In the genomic region with DNA sequence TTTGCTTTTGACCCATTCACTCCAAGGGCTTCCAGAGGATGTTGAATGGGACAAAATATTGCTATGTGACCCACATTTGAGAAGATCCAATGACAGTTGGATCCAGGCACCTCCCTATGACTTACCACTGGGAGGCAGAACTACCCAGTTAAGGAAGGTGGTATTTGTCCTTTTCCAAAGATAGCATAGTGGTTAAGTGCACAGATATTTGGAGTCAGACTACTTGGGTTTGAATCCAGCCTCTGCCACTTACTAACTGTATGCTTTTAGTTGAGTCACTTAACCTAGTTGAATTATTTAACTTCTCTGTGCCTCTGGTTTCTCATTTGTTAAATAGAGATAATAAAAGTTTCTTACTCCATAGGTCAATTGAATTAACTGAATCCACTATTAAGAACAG, we compare ENCODE assay signal across 13 cellular contexts.
DNase-seq lines count a peak whose midpoint lies in the region; ATAC-seq, FAIRE-seq and TF ChIP-seq lines count a peak whose summit lies in the region.
"Had no signal": no experiment of that assay in that cellular context is flagged by ENCODE, and none has a peak within 500 bp of the region (broad histone marks: within the 10 kb centered on the region; RNA-seq: fewer than 3 reads in every experiment).

No MANE protein-coding gene starts in this region.

- ATAC-seq in A549, result peak; percentile 56 to 66; a peak in 5 of 6 replicates
- peak; percentile 57 for ATAC-seq in HCT116
- ATAC-seq in GM21515 (IDR thresholded peaks at IDR 0.05; ENCODE audit: unreplicated experiment), result no peak

- BruUV-seq in HCT116 (replicated peaks; lab: Mats Ljungman, UMichigan), result no TSS peak

- TF ChIP-seq CTCF in A549 (IDR thresholded peaks at IDR 0.05) (no peak), HCT116 (IDR thresholded peaks at IDR 0.05 in 2 of 3, conservative IDR thresholded peaks at IDR 0.05 in 1 of 3; ENCODE audit: borderline replicate concordance in 1 of 3, insufficient read depth in 1 of 3, low read depth in 2 of 3, low read length in 2 of 3) (no peak), fibroblast of the aortic adventitia (IDR thresholded peaks at IDR 0.05; ENCODE audit: insufficient read depth, low read length) (no peak)

- no peak for FAIRE-seq in A549 (lab: Jason Lieb, UNC)

- TF ChIP-seq RAD21 in A549 (conservative IDR thresholded peaks at IDR 0.05 in 1 of 2, IDR thresholded peaks at IDR 0.05 in 1 of 2) (no peak), HCT116 (IDR thresholded peaks at IDR 0.05; ENCODE audit: low read depth) (no peak)

- intact Hi-C loops in HCT116 (cut with micrococcal nuclease), result no loop called here

- H3K27ac ChIP-seq in A549 (no peak overlapping the region), HCT116 (ENCODE audit: low read depth, low read length) (no peak overlapping the region)

- H3K9me3 ChIP-seq in A549 (no peaks in the 10 kb centered on the region; the same call in 2 of the 3 replicates), HCT116 (ENCODE audit: control insufficient read depth in 1 of 2, insufficient read depth in 1 of 2, low read depth in 1 of 2, low read length in 2 of 2) (no peaks in the 10 kb centered on the region)
- H3K9me3 ChIP-seq: BE2C had no signal

- H3K4me1 ChIP-seq in A549, result no peaks in the 10 kb centered on the region
- H3K4me1 ChIP-seq in HCT116 (ENCODE audit: control insufficient read depth in 1 of 2, insufficient read depth in 2 of 2, low read length in 2 of 2), result no peaks in the 10 kb centered on the region
- H3K4me1 ChIP-seq: BE2C had no signal

- H3K4me3 ChIP-seq in A549 (no peak overlapping the region), HCT116 (replicated peaks in 1 of 2; ENCODE audit: low read depth in 1 of 2, low read length in 2 of 2) (no peak overlapping the region), fibroblast of the aortic adventitia (ENCODE audit: low read depth, low read length) (no peak overlapping the region)

- no peaks in the 10 kb centered on the region for H4K20me1 ChIP-seq in HCT116 (ENCODE audit: insufficient read depth)

- DNase-seq in A549 (ENCODE audit: low read depth in 1 of 2, low spot score in 1 of 2) (peak in 1 of 2 experiments; percentile 46), HCT116 (ENCODE audit: low read depth, low spot score) (peak; percentile 32), SW 1271 (lab: John Stamatoyannopoulos, UW) (peak; percentile 28 to 48), fibroblast of the aortic adventitia (ENCODE audit: low read depth) (peak; percentile 39), occipital lobe (lab: John Stamatoyannopoulos, UW) (no peak), NCI-H526 treated with DMSO at 0.1 percent for 48 hours (lab: John Stamatoyannopoulos, UW) (no peak)
- no peak for DNase-seq in central memory CD4-positive, alpha-beta T cell
- DNase-seq: activated CD8-positive, alpha-beta memory T cell treated with anti-CD3 and anti-CD28 coated beads, Interleukin-2, amount 50 U/mL, for 48 hours; amniotic stem cell; BE2C; substantia nigra; T-helper 9 cell had no signal

- H3K4me2 ChIP-seq in A549, result peak overlapping the region; percentile 27; the same call in 1 of the 3 replicates
- H3K4me2 ChIP-seq in HCT116 (ENCODE audit: low read length), result no peak overlapping the region

- peaks cover 61% of the 10 kb centered on the region for H3K27me3 ChIP-seq in HCT116 (ENCODE audit: insufficient read depth, low read length)
- H3K27me3 ChIP-seq: BE2C had no signal

- H3K9me2 ChIP-seq in HCT116 (ENCODE audit: insufficient read depth), result no peaks in the 10 kb centered on the region

- no peaks in the 10 kb centered on the region for H3K79me2 ChIP-seq in HCT116 (ENCODE audit: insufficient read depth, low read length)

- CTCF ChIA-PET in A549 (lab: Yijun Ruan, JAX), result no interaction called here
- CTCF ChIA-PET in HCT116 (lab: Charles Lee), result no interaction called here

- TF ChIP-seq POLR2A in A549 (IDR thresholded peaks at IDR 0.05; ENCODE audit: low read length) (no peak), HCT116 (IDR thresholded peaks at IDR 0.05; ENCODE audit: borderline replicate concordance, extremely low read depth, insufficient read depth, insufficient read length) (no peak)

- H3K36me3 ChIP-seq in HCT116 (ENCODE audit: control insufficient read depth in 1 of 2, insufficient read depth in 2 of 2, low read length in 2 of 2), result no peaks in the 10 kb centered on the region
- H3K36me3 ChIP-seq: BE2C had no signal

- POLR2A ChIA-PET in A549 (lab: Yijun Ruan, JAX), result no interaction called here
- POLR2A ChIA-PET in HCT116 (lab: Charles Lee), result no interaction called here

- H3K9ac ChIP-seq in HCT116 (ENCODE audit: low read length), result no peak overlapping the region

- RAD21 ChIA-PET in HCT116 (lab: Charles Lee; ENCODE audit: low non-redundant PET in 1 of 2, low total read pairs in 2 of 2, uncharacterized antibody in 2 of 2, unreplicated experiment in 2 of 2), result no interaction called here

- TF ChIP-seq EP300 in A549 (IDR thresholded peaks at IDR 0.05), result no peak

- H2AFZ ChIP-seq in HCT116 (ENCODE audit: low read depth, low read length, poor library complexity, severe bottlenecking), result no peak overlapping the region

TF ChIP-seq in A549, 52 proteins besides CTCF, POLR2A, EP300 and RAD21:
- TF ChIP-seq HMGXB4 (CRISPR knock-in tag; IDR thresholded peaks at IDR 0.05; ENCODE audit: borderline replicate concordance) (no peak), ZNF302 (CRISPR knock-in tag; IDR thresholded peaks at IDR 0.05) (no peak), SREBF2 (IDR thresholded peaks at IDR 0.05) (peak; percentile 34; the same call in 1 of the 2 replicates)
- TF ChIP-seq, protein P1, sequence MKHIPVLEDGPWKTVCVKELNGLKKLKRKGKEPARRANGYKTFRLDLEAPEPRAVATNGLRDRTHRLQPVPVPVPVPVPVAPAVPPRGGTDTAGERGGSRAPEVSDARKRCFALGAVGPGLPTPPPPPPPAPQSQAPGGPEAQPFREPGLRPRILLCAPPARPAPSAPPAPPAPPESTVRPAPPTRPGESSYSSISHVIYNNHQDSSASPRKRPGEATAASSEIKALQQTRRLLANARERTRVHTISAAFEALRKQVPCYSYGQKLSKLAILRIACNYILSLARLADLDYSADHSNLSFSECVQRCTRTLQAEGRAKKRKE (CRISPR knock-in tag; IDR thresholded peaks at IDR 0.05; ENCODE audit: low read depth), result no peak

TF ChIP-seq in HCT116, 20 proteins besides CTCF, POLR2A, EP300 and RAD21:
- TF ChIP-seq, protein P2, sequence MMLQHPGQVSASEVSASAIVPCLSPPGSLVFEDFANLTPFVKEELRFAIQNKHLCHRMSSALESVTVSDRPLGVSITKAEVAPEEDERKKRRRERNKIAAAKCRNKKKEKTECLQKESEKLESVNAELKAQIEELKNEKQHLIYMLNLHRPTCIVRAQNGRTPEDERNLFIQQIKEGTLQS (IDR thresholded peaks at IDR 0.05), result peak; percentile 77; the same call in 1 of the 2 replicates
- TF ChIP-seq TCF7L2 (IDR thresholded peaks at IDR 0.05; ENCODE audit: borderline replicate concordance, extremely low read depth, insufficient read depth, insufficient read length), result no peak
TF ChIP-seq in HCT116: peak in this region for 1.

Comparison
In these comparisons a context has a peak if more than half of its experiments do, and no peak if none do; other contexts are left out.
1. DNase-seq: peak in HCT116 (single experiment), SW 1271 (2 of 2) and fibroblast of the aortic adventitia (single experiment); none in occipital lobe (single experiment), central memory CD4-positive, alpha-beta T cell (single experiment) and NCI-H526 treated with DMSO at 0.1 percent for 48 hours (single experiment).